In genomic region chr10:84552478-84552877, GRCh38 we compare ENCODE assay signal across 22 cellular contexts.
"Had no signal": no experiment of that assay in that cellular context is flagged by ENCODE, and none has a peak within 500 bp of the region (broad histone marks: within the 10 kb centered on the region; RNA-seq: fewer than 3 reads in every experiment).

No MANE protein-coding gene starts in this region.

- H3K27ac Mint-ChIP-seq: activated CD4-positive, alpha-beta memory T cell treated with anti-CD3 and anti-CD28 coated beads, Interleukin-2, amount 10 ng/mL, durations not matched to agents 7 days and 5 days; activated naive CD8-positive, alpha-beta T cell treated with anti-CD3 and anti-CD28 coated beads for 36 hours; activated T-cell treated with anti-CD3 and anti-CD28 coated beads, Interleukin-2, amount 50 U/mL, for 72 hours; naive B cell; stimulated activated naive CD8-positive, alpha-beta T cell treated with anti-CD3 and anti-CD28 coated beads, Interleukin-15, Interleukin-2, amounts not matched to agents 100 ng/mL and 50 ng/mL, for 24 hours had no signal

- H3K4me1 ChIP-seq: gastroesophageal sphincter, heart right ventricle, parathyroid adenoma, sigmoid colon, spleen, suprapubic skin had no signal

- H3K9ac ChIP-seq: parathyroid adenoma had no signal

- H3K4me1 Mint-ChIP-seq: activated CD4-positive, alpha-beta memory T cell treated with anti-CD3 and anti-CD28 coated beads, Interleukin-2, amount 10 ng/mL, durations not matched to agents 7 days and 5 days; activated naive CD8-positive, alpha-beta T cell treated with anti-CD3 and anti-CD28 coated beads for 36 hours; central memory CD8-positive, alpha-beta T cell; naive B cell had no signal

- ATAC-seq: activated T-cell treated with anti-CD3 and anti-CD28 coated beads, Interleukin-2, amount 50 U/mL, for 72 hours; gastroesophageal sphincter; heart right ventricle had no signal

- H3K79me2 ChIP-seq: parathyroid adenoma had no signal

- DNase-seq: activated CD4-positive, alpha-beta memory T cell treated with anti-CD3 and anti-CD28 coated beads, Interleukin-2, amount 10 ng/mL, durations not matched to agents 7 days and 5 days; activated gamma-delta T cell treated with Interleukin-2 at 50 U/mL for 16 hours; activated naive CD8-positive, alpha-beta T cell treated with anti-CD3 and anti-CD28 coated beads for 36 hours; activated T-cell treated with anti-CD3 and anti-CD28 coated beads, Interleukin-2, amount 50 U/mL, for 72 hours; anterior cingulate cortex; brain microvascular endothelial cell; cortex of kidney; effector CD8-positive, alpha-beta T cell; heart right ventricle; islet precursor cell; mammary epithelial cell; naive B cell; sigmoid colon; spleen; T-helper 1 cell; T1000; trophoblast cell had no signal

- H3K27me3 ChIP-seq: brain microvascular endothelial cell had no signal

- H3K4me3 Mint-ChIP-seq: activated CD4-positive, alpha-beta memory T cell treated with anti-CD3 and anti-CD28 coated beads, Interleukin-2, amount 10 ng/mL, durations not matched to agents 7 days and 5 days; activated naive CD8-positive, alpha-beta T cell treated with anti-CD3 and anti-CD28 coated beads for 36 hours; activated T-cell treated with anti-CD3 and anti-CD28 coated beads, Interleukin-2, amount 50 U/mL, for 72 hours; central memory CD8-positive, alpha-beta T cell; naive B cell; stimulated activated naive CD8-positive, alpha-beta T cell treated with anti-CD3 and anti-CD28 coated beads, Interleukin-15, Interleukin-2, amounts not matched to agents 100 ng/mL and 50 ng/mL, for 24 hours had no signal

- H3K4me3 ChIP-seq: gastroesophageal sphincter, heart right ventricle, sigmoid colon, spleen, suprapubic skin had no signal

- H3K36me3 Mint-ChIP-seq: activated naive CD8-positive, alpha-beta T cell treated with anti-CD3 and anti-CD28 coated beads for 36 hours; naive B cell had no signal

- H3K9me3 Mint-ChIP-seq: activated CD4-positive, alpha-beta memory T cell treated with anti-CD3 and anti-CD28 coated beads, Interleukin-2, amount 10 ng/mL, durations not matched to agents 7 days and 5 days; activated naive CD8-positive, alpha-beta T cell treated with anti-CD3 and anti-CD28 coated beads for 36 hours; activated T-cell treated with anti-CD3 and anti-CD28 coated beads, Interleukin-2, amount 50 U/mL, for 72 hours; central memory CD8-positive, alpha-beta T cell; naive B cell; stimulated activated naive CD8-positive, alpha-beta T cell treated with anti-CD3 and anti-CD28 coated beads, Interleukin-15, Interleukin-2, amounts not matched to agents 100 ng/mL and 50 ng/mL, for 24 hours had no signal

- H3K27ac ChIP-seq: brain microvascular endothelial cell, gastroesophageal sphincter, heart right ventricle, parathyroid adenoma, sigmoid colon, spleen, suprapubic skin had no signal

- H3K36me3 ChIP-seq: brain microvascular endothelial cell, gastroesophageal sphincter, heart right ventricle, sigmoid colon, spleen, suprapubic skin had no signal
